Comparison of ENCODE assay signal across 8 cellular contexts in genomic region chr21:26966360-26966977, GRCh38. TPM values are rescaled to one million over a fixed set of nuclear protein-coding genes. Genes with fewer than 3 reads are reported as not detected.
A peak's percentile ranks its signal among the peaks of the same experiment; 100 is the strongest.
DNase-seq lines count a peak whose midpoint lies in the region; ATAC-seq and TF ChIP-seq lines count a peak whose summit lies in the region.

No MANE protein-coding gene starts in this region.

- no peak overlapping the region for H3K18ac ChIP-seq in trophoblast cell (ENCODE audit: low read length)

- H4K12ac ChIP-seq in trophoblast cell (ENCODE audit: low read depth, low read length) = no peak overlapping the region

- no peak overlapping the region for H3K23ac ChIP-seq in trophoblast cell (ENCODE audit: low read length)

- no peak overlapping the region for H3K4ac ChIP-seq in trophoblast cell (ENCODE audit: low read depth, low read length)

- H2AFZ ChIP-seq in SK-N-SH (ENCODE audit: low read depth) (peak overlapping the region; percentile 90), trophoblast cell (ENCODE audit: insufficient read depth, low read length, poor library complexity) (peak overlapping the region; percentile 30)

- H3K36me3 ChIP-seq in SK-N-SH (replicated peaks in 1 of 2; ENCODE audit: control insufficient read depth in 1 of 2, insufficient read depth in 2 of 2, low read length in 1 of 2) (no peaks in the 10 kb centered on the region), heart right ventricle (no peaks in the 10 kb centered on the region), trophoblast cell (ENCODE audit: control insufficient read depth in 1 of 2, insufficient read depth in 2 of 2, low read length in 2 of 2) (no peaks in the 10 kb centered on the region)

- no peak for TF ChIP-seq EP300 in SK-N-SH (IDR thresholded peaks at IDR 0.05; ENCODE audit: borderline replicate concordance in 1 of 2, low read depth in 1 of 2, low read length in 1 of 2)

- no peaks in the 10 kb centered on the region for H4K20me1 ChIP-seq in SK-N-SH (ENCODE audit: insufficient read depth)

- H3K79me2 ChIP-seq in SK-N-SH (ENCODE audit: insufficient read depth) (no peaks in the 10 kb centered on the region), trophoblast cell (ENCODE audit: control insufficient read depth, insufficient read depth, low read length, poor library complexity) (no peaks in the 10 kb centered on the region)

- H3K9me2 ChIP-seq in SK-N-SH = no peaks in the 10 kb centered on the region

- H3K9me3 ChIP-seq in SK-N-SH = no peaks in the 10 kb centered on the region
- no peaks in the 10 kb centered on the region for H3K9me3 ChIP-seq in heart right ventricle
- H3K9me3 ChIP-seq in trophoblast cell (ENCODE audit: insufficient read depth, low read depth, low read length) = peaks cover 9% of the 10 kb centered on the region

- no peak overlapping the region for H2BK120ac ChIP-seq in trophoblast cell (ENCODE audit: insufficient read depth, low read length, poor library complexity)

- DNase-seq in EH (ENCODE audit: low read depth) (peak; percentile 25), SK-N-SH (no peak), heart right ventricle (no peak), trophoblast cell (peak in 1 of 2 donors; percentile 38), NCI-H146 treated with DMSO at 0.1 percent for 48 hours (lab: John Stamatoyannopoulos, UW; ENCODE audit: unreplicated experiment) (no peak), NCI-H2196 treated with DMSO at 0.1 percent for 48 hours (lab: John Stamatoyannopoulos, UW; ENCODE audit: unreplicated experiment) (no peak)

- H3K27ac ChIP-seq in SK-N-SH (ENCODE audit: low read depth in 2 of 2, low read length in 1 of 2) (peak overlapping the region; percentile 59 to 67), heart right ventricle (peak overlapping the region; percentile 58 to 82 (median 74)), trophoblast cell (ENCODE audit: low read depth, low read length) (no peak overlapping the region)

- TF ChIP-seq CTCF in SK-N-SH (IDR thresholded peaks at IDR 0.05) (no peak), heart right ventricle (IDR thresholded peaks at IDR 0.05) (no peak)

- no peak overlapping the region for H2AK5ac ChIP-seq in trophoblast cell (ENCODE audit: low read length)

- H3K4me3 ChIP-seq in SK-N-SH (ENCODE audit: low read depth in 2 of 2, low read length in 1 of 2) = peak overlapping the region; percentile 77 to 87
- peak overlapping the region; percentile 53 to 76 (median 64) for H3K4me3 ChIP-seq in heart right ventricle
- peak overlapping the region; percentile 72 for H3K4me3 ChIP-seq in trophoblast cell (ENCODE audit: low read depth, low read length)

- no peak overlapping the region for H2BK12ac ChIP-seq in trophoblast cell (ENCODE audit: low read length)

- no peak overlapping the region for H4K8ac ChIP-seq in trophoblast cell (ENCODE audit: low read depth, low read length)

- H4K91ac ChIP-seq in trophoblast cell (ENCODE audit: low read depth, low read length) = no peak overlapping the region

- peaks cover 1% of the 10 kb centered on the region for H3K79me1 ChIP-seq in trophoblast cell (ENCODE audit: low read length)

- WGBS in SK-N-SH (ENCODE audit: low lambda C conversion rate) = 5% methylated on average over 33 of the region's 33 CpGs
- 1% methylated on average over 32 to 33 of the region's 33 CpGs for WGBS in heart right ventricle, 2 donors
- WGBS in trophoblast cell (ENCODE audit: extremely low coverage, insufficient coverage, insufficient read length) = no CpG with 5 or more reads among the region's 33 CpGs

- POLR2A ChIA-PET in SK-N-SH (lab: Yijun Ruan, JAX) = interaction anchor here (1.5 kb wide), 1 partner anchor 122 kb away, joined by 4 read pairs; no protein-coding TSS in a partner anchor

- H3K4me1 ChIP-seq in SK-N-SH (ENCODE audit: control insufficient read depth in 1 of 2, insufficient read depth in 2 of 2, low read depth in 1 of 2, low read length in 1 of 2) (peaks cover 0 to 6% of the 10 kb centered on the region in 2 experiments; a peak in 1 of 4 replicates), heart right ventricle (peaks cover 0 to 38% (median 22%) of the 10 kb centered on the region in 9 donors), trophoblast cell (ENCODE audit: control insufficient read depth in 1 of 2, insufficient read depth in 2 of 2, low read length in 2 of 2) (peaks cover 9 to 18% of the 10 kb centered on the region in 2 experiments)

- H3K27me3 ChIP-seq in SK-N-SH (ENCODE audit: insufficient read depth) (no peaks in the 10 kb centered on the region), heart right ventricle (peaks cover 0 to 63% (median 31%) of the 10 kb centered on the region in 7 donors), trophoblast cell (ENCODE audit: insufficient read depth, low read length) (peaks cover 27% of the 10 kb centered on the region)

- H3F3A ChIP-seq in SK-N-SH (replicated peaks; ENCODE audit: insufficient read depth) = no peaks in the 10 kb centered on the region

- no peak overlapping the region for H3K14ac ChIP-seq in trophoblast cell (ENCODE audit: low read length)

- CTCF ChIA-PET in SK-N-SH (lab: Yijun Ruan, JAX) = interaction anchor here (0.7 to 1.6 kb wide), 4 partner anchors 13 to 1779 kb away, joined by 3 to 4 read pairs (median 4); no protein-coding TSS in a partner anchor

- intact Hi-C loops in heart right ventricle (cut with DNase I) = loop anchor here in 3 of 10 donors (10.0 kb wide), 3 partner anchors 278 to 598 kb away; no protein-coding TSS in a partner anchor

- H3K9ac ChIP-seq in SK-N-SH = peak overlapping the region; percentile 76
- H3K9ac ChIP-seq in trophoblast cell (ENCODE audit: low read length) = no peak overlapping the region

- TF ChIP-seq RAD21 in SK-N-SH (IDR thresholded peaks at IDR 0.05; ENCODE audit: low read length) = no peak

- ATAC-seq in heart right ventricle = peak in 7 of 8 donors; percentile 1 to 35 (median 20)
- ATAC-seq in GM18502 (IDR thresholded peaks at IDR 0.05; ENCODE audit: poor library complexity, unreplicated experiment) = no peak
- no peak for ATAC-seq in HG03520 (IDR thresholded peaks at IDR 0.05; ENCODE audit: unreplicated experiment)

- peak overlapping the region; percentile 97 for H3K4me2 ChIP-seq in SK-N-SH
- H3K4me2 ChIP-seq in trophoblast cell (ENCODE audit: low read length) = peak overlapping the region; percentile 99

- H2BK5ac ChIP-seq in trophoblast cell (ENCODE audit: low read depth, low read length, poor library complexity) = no peak overlapping the region

TF ChIP-seq in SK-N-SH, 30 proteins besides CTCF, POLR2A, EP300 and RAD21:
- TF ChIP-seq, protein P1, sequence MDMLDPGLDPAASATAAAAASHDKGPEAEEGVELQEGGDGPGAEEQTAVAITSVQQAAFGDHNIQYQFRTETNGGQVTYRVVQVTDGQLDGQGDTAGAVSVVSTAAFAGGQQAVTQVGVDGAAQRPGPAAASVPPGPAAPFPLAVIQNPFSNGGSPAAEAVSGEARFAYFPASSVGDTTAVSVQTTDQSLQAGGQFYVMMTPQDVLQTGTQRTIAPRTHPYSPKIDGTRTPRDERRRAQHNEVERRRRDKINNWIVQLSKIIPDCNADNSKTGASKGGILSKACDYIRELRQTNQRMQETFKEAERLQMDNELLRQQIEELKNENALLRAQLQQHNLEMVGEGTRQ (IDR thresholded peaks at IDR 0.05; ENCODE audit: borderline replicate concordance, low read depth, low read length) = 0 out of 2 replicates have a peak, but pooled peaks have one; percentile 0
- no peak for TF ChIP-seq SIN3A (IDR thresholded peaks at IDR 0.05; ENCODE audit: borderline replicate concordance, low read depth, low read length)

RNA-seq across cellular contexts. Expression of gene ADAMTS5, which starts 0.4 kb away (rescaled TPM):
- 0.90 and 1.5 TPM in 2 replicates for polyA plus RNA-seq in SK-N-SH (2012; rRNA removed)
- 1.2 and 1.3 TPM in 2 replicates for polyA plus RNA-seq in SK-N-SH (2012; cell fraction: cytosol; rRNA removed)
- polyA plus RNA-seq in SK-N-SH (2012; cell fraction: nucleus; rRNA removed) = 1.3 and 2.6 TPM in 2 replicates
- 1 to 10 TPM; 1.6 to 7.1 (median 3.0) TPM for total RNA-seq in heart right ventricle
- polyA plus RNA-seq in heart right ventricle = 1 to 10 TPM; 2.0 to 3.1 TPM
- polyA plus RNA-seq in trophoblast cell (2013) = 0.16 and 0.24 TPM in 2 replicates

Comparison
In these comparisons a context has a peak if more than half of its experiments do, and no peak if none do; other contexts are left out.
1. ATAC-seq: peak in heart right ventricle (7 of 8); none in GM18502 (single experiment) and HG03520 (single experiment).
2. Peak in every context shown above with its lines, with median percentiles within 50 percentile points of each other: H3K4me3 ChIP-seq.